In genomic region chr1:75725861-75726361, GRCh38 we compare ENCODE assay signal across 8 cellular contexts. TPM values are rescaled to one million over a fixed set of nuclear protein-coding genes. Genes with fewer than 3 reads are reported as not detected.
DNase-seq lines count a peak whose midpoint lies in the region; ATAC-seq and TF ChIP-seq lines count a peak whose summit lies in the region.

No MANE protein-coding gene starts in this region.

- H3K9ac ChIP-seq in smooth muscle cell (ENCODE audit: low read depth) = peak overlapping the region; percentile 67

- no peak overlapping the region for H3K27ac Mint-ChIP-seq in T-helper 1 cell treated with Interleukin-12 subunit alpha and Interleukin-12 subunit beta and Interleukin-4 antibody, amounts not matched to agents 30 μg/mL and 1 μg/mL, for 36 hours

- peaks cover 53% of the 10 kb centered on the region for H3K79me2 ChIP-seq in smooth muscle cell (ENCODE audit: low read depth)

- H3K4me3 ChIP-seq in smooth muscle cell = peak overlapping the region; percentile 76

- H3K4me3 Mint-ChIP-seq in T-helper 1 cell treated with Interleukin-12 subunit alpha and Interleukin-12 subunit beta and Interleukin-4 antibody, amounts not matched to agents 30 μg/mL and 1 μg/mL, for 36 hours = peak overlapping the region; percentile 99

- H3K9me3 ChIP-seq in smooth muscle cell (replicated peaks; ENCODE audit: low read depth) = no peaks in the 10 kb centered on the region

- ATAC-seq in GM19452 (IDR thresholded peaks at IDR 0.05; ENCODE audit: unreplicated experiment) (no peak), GM19324 (IDR thresholded peaks at IDR 0.05; ENCODE audit: low FRiP score, unreplicated experiment) (no peak)

- no peaks in the 10 kb centered on the region for H3K27me3 Mint-ChIP-seq in T-helper 1 cell treated with Interleukin-12 subunit alpha and Interleukin-12 subunit beta and Interleukin-4 antibody, amounts not matched to agents 30 μg/mL and 1 μg/mL, for 36 hours (ENCODE audit: low read depth)

- peak overlapping the region; percentile 85 for H3K4me2 ChIP-seq in smooth muscle cell

- H3K9me3 Mint-ChIP-seq in T-helper 1 cell treated with Interleukin-12 subunit alpha and Interleukin-12 subunit beta and Interleukin-4 antibody, amounts not matched to agents 30 μg/mL and 1 μg/mL, for 36 hours = no peaks in the 10 kb centered on the region

- peaks cover 20% of the 10 kb centered on the region for H3K4me1 Mint-ChIP-seq in T-helper 1 cell treated with Interleukin-12 subunit alpha and Interleukin-12 subunit beta and Interleukin-4 antibody, amounts not matched to agents 30 μg/mL and 1 μg/mL, for 36 hours (ENCODE audit: low read depth)

- H3F3A ChIP-seq in smooth muscle cell (ENCODE audit: low read depth) = no peaks in the 10 kb centered on the region

- no peaks in the 10 kb centered on the region for H3K36me3 ChIP-seq in smooth muscle cell (ENCODE audit: low read depth)

- DNase-seq in T-helper 1 cell (no peak), SW480 (ENCODE audit: low spot score) (peak; percentile 64), germinal center (ENCODE audit: low spot score) (peak; percentile 10), smooth muscle cell (lab: John Stamatoyannopoulos, UW; ENCODE audit: unreplicated experiment) (no peak), epidermal melanocyte (ENCODE audit: insufficient read length, low spot score) (no peak)

- WGBS in smooth muscle cell (ENCODE audit: low lambda C conversion rate) = 44% methylated on average over 11 of the region's 11 CpGs

- peak overlapping the region; percentile 53 for H3K27ac ChIP-seq in smooth muscle cell (ENCODE audit: low read depth)

- no peaks in the 10 kb centered on the region for H3K27me3 ChIP-seq in smooth muscle cell (ENCODE audit: low read depth)

- peaks cover 20% of the 10 kb centered on the region for H4K20me1 ChIP-seq in smooth muscle cell (ENCODE audit: low read depth)

- no peak for TF ChIP-seq CTCF in smooth muscle cell (IDR thresholded peaks at IDR 0.05; ENCODE audit: borderline replicate concordance, insufficient read depth, poor library complexity, severe bottlenecking)

- H3K36me3 Mint-ChIP-seq in T-helper 1 cell treated with Interleukin-12 subunit alpha and Interleukin-12 subunit beta and Interleukin-4 antibody, amounts not matched to agents 30 μg/mL and 1 μg/mL, for 36 hours (ENCODE audit: low read depth) = peaks cover 5% of the 10 kb centered on the region

- H3K4me1 ChIP-seq in smooth muscle cell (ENCODE audit: low read depth) = peaks cover 15% of the 10 kb centered on the region

- H2AFZ ChIP-seq in smooth muscle cell (ENCODE audit: low read depth) = peak overlapping the region; percentile 90

RNA-seq across cellular contexts. Expression of gene ACADM, which starts 1.4 kb away (rescaled TPM):
- 26.5 and 28.6 TPM in 2 replicates for total RNA-seq in smooth muscle cell
- 13.3 and 20.5 TPM in 2 replicates for polyA plus RNA-seq in smooth muscle cell

Comparison
In these comparisons a context has a peak if more than half of its experiments do, and no peak if none do; other contexts are left out.
1. DNase-seq: peak in SW480 (single experiment) and germinal center (single experiment); none in T-helper 1 cell (0 of 5), smooth muscle cell (single experiment) and epidermal melanocyte (single experiment).